ENCODE assay signal across 8 cellular contexts in genomic region chr17:49969134-49969759, GRCh38. TPM values are rescaled to one million over a fixed set of nuclear protein-coding genes. Genes with fewer than 3 reads are reported as not detected.
DNase-seq lines count a peak whose midpoint lies in the region; ATAC-seq and TF ChIP-seq lines count a peak whose summit lies in the region.

Gene DLX4, plus strand, starts transcription at chr17:49969190. Its CDS starts 279 bp downstream, at chr17:49969469.

- DNase-seq in GM12865 (ENCODE audit: low read depth) = no peak
- peak; percentile 70 for DNase-seq in NCI-H1048 (lab: John Stamatoyannopoulos, UW)
- DNase-seq in choroid plexus epithelial cell (ENCODE audit: low read depth) = no peak
- peak; percentile 75 for DNase-seq in natural killer cell treated with Interleukin-12 subunit alpha and Interleukin-12 subunit beta and Interleukin-15 and Interleukin-18, amount 100 ng/mL, for 72 hours (ENCODE audit: low spot score)
- DNase-seq in nucleus accumbens (lab: John Stamatoyannopoulos, UW) = no peak

- no peaks in the 10 kb centered on the region for H3K36me3 Mint-ChIP-seq in natural killer cell treated with Interleukin-12 subunit alpha and Interleukin-12 subunit beta and Interleukin-15 and Interleukin-18, amount 100 ng/mL, for 72 hours

- peak within 1 kb of the TSS; percentile 88 for H3K4me3 Mint-ChIP-seq in natural killer cell treated with Interleukin-12 subunit alpha and Interleukin-12 subunit beta and Interleukin-15 and Interleukin-18, amount 100 ng/mL, for 72 hours

- no peak for ATAC-seq in natural killer cell treated with Interleukin-12 subunit alpha and Interleukin-12 subunit beta and Interleukin-15 and Interleukin-18, amount 100 ng/mL, for 72 hours
- no peak for ATAC-seq in HG03520 (IDR thresholded peaks at IDR 0.05; ENCODE audit: unreplicated experiment)
- ATAC-seq in GM19397 (IDR thresholded peaks at IDR 0.05; ENCODE audit: unreplicated experiment) = no peak
- ATAC-seq in GM21619 (IDR thresholded peaks at IDR 0.05; ENCODE audit: unreplicated experiment) = no peak

- H3K4me3 ChIP-seq in GM12865 (ENCODE audit: low read depth, low read length) = peak within 1 kb of the TSS; percentile 54
- peak within 1 kb of the TSS; percentile 31 for H3K4me3 ChIP-seq in choroid plexus epithelial cell (ENCODE audit: low read depth, low read length)

- peaks cover 26 to 44% of the 10 kb centered on the region in 2 donors for H3K4me1 Mint-ChIP-seq in natural killer cell treated with Interleukin-12 subunit alpha and Interleukin-12 subunit beta and Interleukin-15 and Interleukin-18, amount 100 ng/mL, for 72 hours (ENCODE audit: low read depth in 2 of 2)

- H3K9me3 Mint-ChIP-seq in natural killer cell treated with Interleukin-12 subunit alpha and Interleukin-12 subunit beta and Interleukin-15 and Interleukin-18, amount 100 ng/mL, for 72 hours = no peaks in the 10 kb centered on the region

- H3K27me3 Mint-ChIP-seq in natural killer cell treated with Interleukin-12 subunit alpha and Interleukin-12 subunit beta and Interleukin-15 and Interleukin-18, amount 100 ng/mL, for 72 hours = peaks cover 59 to 64% of the 10 kb centered on the region in 2 donors

- TF ChIP-seq CTCF in GM12865 (IDR thresholded peaks at IDR 0.05; ENCODE audit: insufficient read depth, low read depth, low read length, missing control alignments) = no peak
- TF ChIP-seq CTCF in choroid plexus epithelial cell (conservative IDR thresholded peaks at IDR 0.05; ENCODE audit: low read depth, low read length) = no peak

- H3K27ac Mint-ChIP-seq in natural killer cell treated with Interleukin-12 subunit alpha and Interleukin-12 subunit beta and Interleukin-15 and Interleukin-18, amount 100 ng/mL, for 72 hours = peak within 1 kb of the TSS in 1 of 2 donors; percentile 56

RNA-seq across cellular contexts. Expression of gene DLX4, which starts in this region (rescaled TPM):
- under 1 TPM; 0.45 to 0.71 TPM for total RNA-seq in natural killer cell treated with Interleukin-12 subunit alpha and Interleukin-12 subunit beta and Interleukin-15 and Interleukin-18, amount 100 ng/mL, for 72 hours

Comparison
In these comparisons a context has a peak if more than half of its experiments do, and no peak if none do; other contexts are left out.
1. Peak in DNase-seq in natural killer cell treated with Interleukin-12 subunit alpha and Interleukin-12 subunit beta and Interleukin-15 and Interleukin-18, amount 100 ng/mL, for 72 hours; RNA of the gene not detected or under 1 TPM.